In the genomic region with DNA sequence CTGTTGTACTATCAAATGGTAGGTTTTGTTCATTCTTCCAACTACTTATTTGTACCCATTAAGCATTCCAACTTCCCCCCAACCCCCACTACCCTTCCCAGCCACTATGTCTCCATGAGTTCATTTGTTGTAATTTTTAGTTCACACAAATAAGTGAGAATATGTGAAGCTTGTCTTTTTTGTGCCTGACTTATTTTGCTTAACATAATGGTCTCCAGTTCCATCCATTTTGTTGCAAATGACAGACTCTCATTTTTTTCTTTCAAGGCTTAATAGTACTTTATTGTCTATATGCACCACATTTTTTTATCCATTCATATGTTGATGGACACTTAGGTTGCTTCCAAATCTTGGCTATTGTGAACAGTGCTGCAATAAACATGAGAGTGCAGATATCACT, we compare ENCODE assay signal across 37 cellular contexts.
"Had no signal": no experiment of that assay in that cellular context is flagged by ENCODE, and none has a peak within 500 bp of the region (broad histone marks: within the 10 kb centered on the region; RNA-seq: fewer than 3 reads in every experiment).

No MANE protein-coding gene starts in this region.

- H3K27me3 Mint-ChIP-seq: activated naive CD4-positive, alpha-beta T cell treated with anti-CD3 and anti-CD28 coated beads, Interleukin-2, amount 10 ng/mL, durations not matched to agents 7 days and 5 days; activated naive CD4-positive, alpha-beta T cell treated with anti-CD3 and anti-CD28 coated beads, Interleukin-2, amount 50 U/mL, for 24 hours; activated naive CD8-positive, alpha-beta T cell; activated naive CD8-positive, alpha-beta T cell treated with anti-CD3 and anti-CD28 coated beads for 36 hours; activated naive CD8-positive, alpha-beta T cell treated with anti-CD3 and anti-CD28 coated beads, Interleukin-2, amount 10 ng/mL, durations not matched to agents 7 days and 5 days; activated naive CD8-positive, alpha-beta T cell treated with anti-CD3 and anti-CD28 coated beads, Interleukin-2, amount 50 U/mL, for 24 hours; activated T-cell treated with anti-CD3 and anti-CD28 coated beads, Interleukin-2, amount 50 U/mL, for 24 hours; activated T-helper 17 cell treated with anti-CD3 and anti-CD28 coated beads, Interleukin-2, amount 50 U/mL, for 72 hours; central memory CD8-positive, alpha-beta T cell had no signal

- ATAC-seq: activated naive CD4-positive, alpha-beta T cell treated with anti-CD3 and anti-CD28 coated beads, Interleukin-2, amount 50 U/mL, for 72 hours; activated naive CD8-positive, alpha-beta T cell treated with anti-CD3 and anti-CD28 coated beads, Interleukin-2, amount 50 U/mL, for 24 hours; activated T-cell treated with anti-CD3 and anti-CD28 coated beads, Interleukin-2, amount 50 U/mL, for 4 hours; activated T-cell treated with anti-CD3 and anti-CD28 coated beads, Interleukin-2, amount 50 U/mL, for 72 hours; activated T-helper 17 cell treated with anti-CD3 and anti-CD28 coated beads, Interleukin-2, amount 50 U/mL, for 72 hours; body of pancreas had no signal

- H3K27ac ChIP-seq: adrenal gland, ascending aorta, body of pancreas, brain microvascular endothelial cell, cardiac muscle cell had no signal

- DNase-seq: activated effector memory CD4-positive, alpha-beta T cell treated with anti-CD3 and anti-CD28 coated beads, Interleukin-2, amount 50 U/mL, for 16 hours; activated effector memory CD4-positive, alpha-beta T cell treated with Interleukin-2 at 50 U/mL for 16 hours; activated gamma-delta T cell; activated gamma-delta T cell treated with Interleukin-2 at 50 U/mL for 16 hours; activated naive CD4-positive, alpha-beta T cell; activated naive CD4-positive, alpha-beta T cell treated with anti-CD3 and anti-CD28 coated beads for 36 hours; activated naive CD4-positive, alpha-beta T cell treated with anti-CD3 and anti-CD28 coated beads, Interleukin-2, amount 10 ng/mL, durations not matched to agents 7 days and 5 days; activated naive CD4-positive, alpha-beta T cell treated with anti-CD3 and anti-CD28 coated beads, Interleukin-2, amount 50 U/mL, for 16 hours; activated naive CD4-positive, alpha-beta T cell treated with Interleukin-2 at 50 U/mL for 16 hours; activated naive CD8-positive, alpha-beta T cell treated with anti-CD3 and anti-CD28 coated beads for 36 hours; activated naive CD8-positive, alpha-beta T cell treated with anti-CD3 and anti-CD28 coated beads, Interleukin-2, amount 10 ng/mL, durations not matched to agents 7 days and 5 days; activated naive CD8-positive, alpha-beta T cell treated with anti-CD3 and anti-CD28 coated beads, Interleukin-2, amount 50 U/mL, for 24 hours; activated T-cell treated with anti-CD3 and anti-CD28 coated beads, Interleukin-2, amount 50 U/mL, for 1 hour; activated T-cell treated with anti-CD3 and anti-CD28 coated beads, Interleukin-2, amount 50 U/mL, for 24 hours; activated T-cell treated with anti-CD3 and anti-CD28 coated beads, Interleukin-2, amount 50 U/mL, for 4 hours; activated T-cell treated with anti-CD3 and anti-CD28 coated beads, Interleukin-2, amount 50 U/mL, for 48 hours; activated T-cell treated with anti-CD3 and anti-CD28 coated beads, Interleukin-2, amount 50 U/mL, for 72 hours; adrenal gland; amniotic stem cell; amygdala; anterior cingulate cortex; aorta; body of pancreas; brain microvascular endothelial cell; caudate nucleus; central memory CD4-positive, alpha-beta T cell; cerebellar nuclear complex had no signal

- H3K36me3 Mint-ChIP-seq: activated naive CD4-positive, alpha-beta T cell treated with anti-CD3 and anti-CD28 coated beads, Interleukin-2, amount 10 ng/mL, durations not matched to agents 7 days and 5 days; activated naive CD4-positive, alpha-beta T cell treated with anti-CD3 and anti-CD28 coated beads, Interleukin-2, amount 50 U/mL, for 24 hours; activated naive CD4-positive, alpha-beta T cell treated with anti-CD3 and anti-CD28 coated beads, Interleukin-2, amount 50 U/mL, for 72 hours; activated naive CD8-positive, alpha-beta T cell; activated naive CD8-positive, alpha-beta T cell treated with anti-CD3 and anti-CD28 coated beads for 36 hours; activated naive CD8-positive, alpha-beta T cell treated with anti-CD3 and anti-CD28 coated beads, Interleukin-2, amount 10 ng/mL, durations not matched to agents 7 days and 5 days; brain had no signal

- H3K27ac Mint-ChIP-seq: activated naive CD4-positive, alpha-beta T cell treated with anti-CD3 and anti-CD28 coated beads for 36 hours; activated naive CD4-positive, alpha-beta T cell treated with anti-CD3 and anti-CD28 coated beads, Interleukin-2, amount 10 ng/mL, durations not matched to agents 7 days and 5 days; activated naive CD4-positive, alpha-beta T cell treated with anti-CD3 and anti-CD28 coated beads, Interleukin-2, amount 50 U/mL, for 24 hours; activated naive CD8-positive, alpha-beta T cell; activated naive CD8-positive, alpha-beta T cell treated with anti-CD3 and anti-CD28 coated beads for 36 hours; activated naive CD8-positive, alpha-beta T cell treated with anti-CD3 and anti-CD28 coated beads, Interleukin-2, amount 10 ng/mL, durations not matched to agents 7 days and 5 days; activated naive CD8-positive, alpha-beta T cell treated with anti-CD3 and anti-CD28 coated beads, Interleukin-2, amount 50 U/mL, for 24 hours; activated T-cell treated with anti-CD3 and anti-CD28 coated beads, Interleukin-2, amount 50 U/mL, for 24 hours; activated T-cell treated with anti-CD3 and anti-CD28 coated beads, Interleukin-2, amount 50 U/mL, for 72 hours; activated T-helper 1 cell treated with anti-CD3 and anti-CD28 coated beads, Interleukin-12 subunit alpha, Interleukin-12 subunit beta, Interleukin-2, Interleukin-4 antibody, amounts not matched to agents 30 ng/mL and 10 ng/mL and 1 ng/mL, durations not matched to agents 14 hours and 24 hours and 36 hours; activated T-helper 17 cell treated with anti-CD3 and anti-CD28 coated beads, Interleukin-2, amount 50 U/mL, for 72 hours; activated T-helper 2 cell treated with anti-CD3 and anti-CD28 coated beads, Interferon-gamma antibody, Interleukin-2, Interleukin-4, amounts not matched to agents 10 μg/mL and 5 μg/mL and 100 μg/mL, durations not matched to agents 14 hours and 24 hours and 36 hours; brain had no signal

- H3K27me3 ChIP-seq: adrenal gland, ascending aorta, body of pancreas, brain microvascular endothelial cell, cardiac muscle cell had no signal

- H3K4me3 Mint-ChIP-seq: activated naive CD4-positive, alpha-beta T cell treated with anti-CD3 and anti-CD28 coated beads for 36 hours; activated naive CD4-positive, alpha-beta T cell treated with anti-CD3 and anti-CD28 coated beads, Interleukin-2, amount 10 ng/mL, durations not matched to agents 7 days and 5 days; activated naive CD4-positive, alpha-beta T cell treated with anti-CD3 and anti-CD28 coated beads, Interleukin-2, amount 50 U/mL, for 24 hours; activated naive CD8-positive, alpha-beta T cell; activated naive CD8-positive, alpha-beta T cell treated with anti-CD3 and anti-CD28 coated beads for 36 hours; activated naive CD8-positive, alpha-beta T cell treated with anti-CD3 and anti-CD28 coated beads, Interleukin-2, amount 10 ng/mL, durations not matched to agents 7 days and 5 days; activated naive CD8-positive, alpha-beta T cell treated with anti-CD3 and anti-CD28 coated beads, Interleukin-2, amount 50 U/mL, for 24 hours; activated T-cell treated with anti-CD3 and anti-CD28 coated beads, Interleukin-2, amount 50 U/mL, for 24 hours; activated T-cell treated with anti-CD3 and anti-CD28 coated beads, Interleukin-2, amount 50 U/mL, for 4 hours; activated T-cell treated with anti-CD3 and anti-CD28 coated beads, Interleukin-2, amount 50 U/mL, for 72 hours; activated T-helper 1 cell treated with anti-CD3 and anti-CD28 coated beads, Interleukin-12 subunit alpha, Interleukin-12 subunit beta, Interleukin-2, Interleukin-4 antibody, amounts not matched to agents 30 ng/mL and 10 ng/mL and 1 ng/mL, durations not matched to agents 14 hours and 24 hours and 36 hours; activated T-helper 17 cell treated with anti-CD3 and anti-CD28 coated beads, Interleukin-2, amount 50 U/mL, for 72 hours; brain; central memory CD8-positive, alpha-beta T cell had no signal

- H3K4me3 ChIP-seq: adrenal gland, ascending aorta, body of pancreas, cardiac muscle cell had no signal

- H3K4me1 ChIP-seq: adrenal gland, ascending aorta, body of pancreas had no signal

- H3K4me1 Mint-ChIP-seq: activated naive CD4-positive, alpha-beta T cell treated with anti-CD3 and anti-CD28 coated beads, Interleukin-2, amount 10 ng/mL, durations not matched to agents 7 days and 5 days; activated naive CD4-positive, alpha-beta T cell treated with anti-CD3 and anti-CD28 coated beads, Interleukin-2, amount 50 U/mL, for 24 hours; activated naive CD8-positive, alpha-beta T cell treated with anti-CD3 and anti-CD28 coated beads for 36 hours; activated naive CD8-positive, alpha-beta T cell treated with anti-CD3 and anti-CD28 coated beads, Interleukin-2, amount 10 ng/mL, durations not matched to agents 7 days and 5 days; activated naive CD8-positive, alpha-beta T cell treated with anti-CD3 and anti-CD28 coated beads, Interleukin-2, amount 50 U/mL, for 24 hours; activated T-helper 17 cell treated with anti-CD3 and anti-CD28 coated beads, Interleukin-2, amount 50 U/mL, for 72 hours; brain; central memory CD8-positive, alpha-beta T cell had no signal

- H3K36me3 ChIP-seq: adrenal gland, ascending aorta, brain microvascular endothelial cell, cardiac muscle cell had no signal

- H3K9me3 ChIP-seq: adrenal gland, ascending aorta, body of pancreas had no signal
